8 cellular contexts compared by ENCODE assay signal in genomic region chrX:15497865-15498264, GRCh38. TPM values are rescaled to one million over a fixed set of nuclear protein-coding genes. Genes with fewer than 3 reads are reported as not detected.
DNase-seq lines count a peak whose midpoint lies in the region; ATAC-seq, FAIRE-seq and TF ChIP-seq lines count a peak whose summit lies in the region.

No MANE protein-coding gene starts in this region.

- no peak for FAIRE-seq in urothelium cell line (lab: Jason Lieb, UNC)

- intact Hi-C loops in CD8-positive, alpha-beta T cell (cut with DNase I, micrococcal nuclease): loop anchor here (2.0 to 10.0 kb wide), 5 partner anchors 67 to 1199 kb away; no protein-coding TSS in a partner anchor

- ATAC-seq in CD8-positive, alpha-beta T cell: peak; percentile 44
- peak; percentile 54 for ATAC-seq in activated CD8-positive, alpha-beta T cell treated with anti-CD3 and anti-CD28 coated beads, Interleukin-2, amount 10 ng/mL, durations not matched to agents 7 days and 5 days
- ATAC-seq in naive thymus-derived CD8-positive, alpha-beta T cell: peak; percentile 67 to 70
- ATAC-seq in activated T-helper 17 cell treated with anti-CD3 and anti-CD28 coated beads, Interleukin-2, amount 50 U/mL, for 72 hours (replicated peaks): no peak

- no peak overlapping the region for H3K27ac Mint-ChIP-seq in CD8-positive, alpha-beta T cell
- H3K27ac Mint-ChIP-seq in activated CD8-positive, alpha-beta T cell treated with anti-CD3 and anti-CD28 coated beads, Interleukin-2, amount 10 ng/mL, durations not matched to agents 7 days and 5 days: no peak overlapping the region
- no peak overlapping the region for H3K27ac Mint-ChIP-seq in naive thymus-derived CD8-positive, alpha-beta T cell
- no peak overlapping the region for H3K27ac Mint-ChIP-seq in activated T-helper 17 cell treated with anti-CD3 and anti-CD28 coated beads, Interleukin-2, amount 50 U/mL, for 72 hours

- H3K36me3 ChIP-seq in CD8-positive, alpha-beta T cell (ENCODE audit: insufficient read depth, low read length): no peaks in the 10 kb centered on the region
- no peaks in the 10 kb centered on the region for H3K36me3 ChIP-seq in HEK293 (ENCODE audit: control insufficient read depth in 2 of 2, insufficient read depth in 1 of 2, low read length in 2 of 2)

- DNase-seq in CD8-positive, alpha-beta T cell: peak; percentile 2 to 67 (median 38)
- DNase-seq in NCI-H774 (lab: John Stamatoyannopoulos, UW) (peak; percentile 0), erythroblast (lab: John Stamatoyannopoulos, UW) (peak; percentile 53 to 72), urothelium cell line (ENCODE audit: low spot score) (peak; percentile 27)
- DNase-seq in activated CD8-positive, alpha-beta T cell treated with anti-CD3 and anti-CD28 coated beads, Interleukin-2, amount 10 ng/mL, durations not matched to agents 7 days and 5 days: peak; percentile 49
- DNase-seq in naive thymus-derived CD8-positive, alpha-beta T cell: peak; percentile 8 to 63 (median 38)

- no peaks in the 10 kb centered on the region for H3K27me3 ChIP-seq in CD8-positive, alpha-beta T cell (ENCODE audit: insufficient read depth, low read length)

- H3K4me3 ChIP-seq in CD8-positive, alpha-beta T cell (ENCODE audit: low read depth, low read length): no peak overlapping the region
- no peak overlapping the region for H3K4me3 ChIP-seq in HEK293 (ENCODE audit: low read depth, low read length)

- POLR2A ChIA-PET in CD8-positive, alpha-beta T cell (lab: Charles Lee): no interaction called here
- POLR2A ChIA-PET in HEK293 (lab: Yijun Ruan, JAX): no interaction called here
- POLR2A ChIA-PET in activated CD8-positive, alpha-beta T cell treated with anti-CD3 and anti-CD28 coated beads, Interleukin-2, amount 10 ng/mL, durations not matched to agents 7 days and 5 days (lab: Charles Lee): no interaction called here
- POLR2A ChIA-PET in naive thymus-derived CD8-positive, alpha-beta T cell (lab: Charles Lee): no interaction called here

- CTCF ChIA-PET in CD8-positive, alpha-beta T cell (lab: Charles Lee): interaction anchor here (0.9 to 1.0 kb wide), 2 partner anchors 9 to 56 kb away, joined by 3 to 5 read pairs; no protein-coding TSS in a partner anchor
- CTCF ChIA-PET in HEK293 (lab: Yijun Ruan, JAX): interaction anchor here (0.7 to 2.3 kb wide), 19 partner anchors 9 to 177 kb away, joined by 3 to 14 read pairs (median 5); no protein-coding TSS in a partner anchor
- CTCF ChIA-PET in activated CD8-positive, alpha-beta T cell treated with anti-CD3 and anti-CD28 coated beads, Interleukin-2, amount 10 ng/mL, durations not matched to agents 7 days and 5 days (lab: Charles Lee): no interaction called here

- peaks cover 2% of the 10 kb centered on the region for H3K27me3 Mint-ChIP-seq in CD8-positive, alpha-beta T cell (ENCODE audit: low read depth)
- peaks cover 5% of the 10 kb centered on the region for H3K27me3 Mint-ChIP-seq in activated CD8-positive, alpha-beta T cell treated with anti-CD3 and anti-CD28 coated beads, Interleukin-2, amount 10 ng/mL, durations not matched to agents 7 days and 5 days (ENCODE audit: low read depth)
- peaks cover 5 to 10% (median 9%) of the 10 kb centered on the region in 5 donors for H3K27me3 Mint-ChIP-seq in naive thymus-derived CD8-positive, alpha-beta T cell
- H3K27me3 Mint-ChIP-seq in activated T-helper 17 cell treated with anti-CD3 and anti-CD28 coated beads, Interleukin-2, amount 50 U/mL, for 72 hours: peaks cover 3% of the 10 kb centered on the region

- H3K4me3 Mint-ChIP-seq in CD8-positive, alpha-beta T cell: no peak overlapping the region
- H3K4me3 Mint-ChIP-seq in activated CD8-positive, alpha-beta T cell treated with anti-CD3 and anti-CD28 coated beads, Interleukin-2, amount 10 ng/mL, durations not matched to agents 7 days and 5 days: no peak overlapping the region
- no peak overlapping the region for H3K4me3 Mint-ChIP-seq in naive thymus-derived CD8-positive, alpha-beta T cell
- H3K4me3 Mint-ChIP-seq in activated T-helper 17 cell treated with anti-CD3 and anti-CD28 coated beads, Interleukin-2, amount 50 U/mL, for 72 hours: no peak overlapping the region

- peak; percentile 34 for TF ChIP-seq CTCF in CD8-positive, alpha-beta T cell (IDR thresholded peaks at IDR 0.05)
- 0 out of 2 replicates have a peak, but pooled peaks have one; percentile 37 for TF ChIP-seq CTCF in HEK293 (tag by site-specific recombination; IDR thresholded peaks at IDR 0.05)

- no peak for TF ChIP-seq POLR2A in erythroblast (IDR thresholded peaks at IDR 0.05; ENCODE audit: low read length)

- H3K9me3 ChIP-seq in CD8-positive, alpha-beta T cell (ENCODE audit: low read length): no peaks in the 10 kb centered on the region
- H3K9me3 ChIP-seq in HEK293 (ENCODE audit: control insufficient read depth, insufficient read depth, low read depth, low read length): no peaks in the 10 kb centered on the region

- H3K36me3 Mint-ChIP-seq in CD8-positive, alpha-beta T cell: no peaks in the 10 kb centered on the region
- no peaks in the 10 kb centered on the region for H3K36me3 Mint-ChIP-seq in activated CD8-positive, alpha-beta T cell treated with anti-CD3 and anti-CD28 coated beads, Interleukin-2, amount 10 ng/mL, durations not matched to agents 7 days and 5 days (ENCODE audit: low read depth)
- no peaks in the 10 kb centered on the region for H3K36me3 Mint-ChIP-seq in naive thymus-derived CD8-positive, alpha-beta T cell
- no peaks in the 10 kb centered on the region for H3K36me3 Mint-ChIP-seq in activated T-helper 17 cell treated with anti-CD3 and anti-CD28 coated beads, Interleukin-2, amount 50 U/mL, for 72 hours (ENCODE audit: low read depth)

- no peaks in the 10 kb centered on the region for H3K4me1 ChIP-seq in CD8-positive, alpha-beta T cell (ENCODE audit: insufficient read depth, low read length)
- H3K4me1 ChIP-seq in HEK293 (ENCODE audit: control insufficient read depth, insufficient read depth, low read length): no peaks in the 10 kb centered on the region

- peaks cover 7% of the 10 kb centered on the region for H3K4me1 Mint-ChIP-seq in CD8-positive, alpha-beta T cell (ENCODE audit: low read depth)
- H3K4me1 Mint-ChIP-seq in activated CD8-positive, alpha-beta T cell treated with anti-CD3 and anti-CD28 coated beads, Interleukin-2, amount 10 ng/mL, durations not matched to agents 7 days and 5 days (ENCODE audit: low read depth): peaks cover 7% of the 10 kb centered on the region
- H3K4me1 Mint-ChIP-seq in naive thymus-derived CD8-positive, alpha-beta T cell: peaks cover 7 to 18% (median 8%) of the 10 kb centered on the region in 4 donors
- peaks cover 5% of the 10 kb centered on the region for H3K4me1 Mint-ChIP-seq in activated T-helper 17 cell treated with anti-CD3 and anti-CD28 coated beads, Interleukin-2, amount 50 U/mL, for 72 hours

- no peak overlapping the region for H3K27ac ChIP-seq in CD8-positive, alpha-beta T cell (ENCODE audit: low read depth, low read length)
- no peak overlapping the region for H3K27ac ChIP-seq in HEK293 (ENCODE audit: extremely low read depth, low read depth, low read length)

- no peaks in the 10 kb centered on the region for H3K9me3 Mint-ChIP-seq in CD8-positive, alpha-beta T cell
- no peaks in the 10 kb centered on the region for H3K9me3 Mint-ChIP-seq in activated CD8-positive, alpha-beta T cell treated with anti-CD3 and anti-CD28 coated beads, Interleukin-2, amount 10 ng/mL, durations not matched to agents 7 days and 5 days (ENCODE audit: insufficient read depth)
- H3K9me3 Mint-ChIP-seq in naive thymus-derived CD8-positive, alpha-beta T cell: no peaks in the 10 kb centered on the region
- H3K9me3 Mint-ChIP-seq in activated T-helper 17 cell treated with anti-CD3 and anti-CD28 coated beads, Interleukin-2, amount 50 U/mL, for 72 hours: no peaks in the 10 kb centered on the region

TF ChIP-seq in HEK293, 187 proteins besides CTCF, POLR2A, EP300 and RAD21:
- TF ChIP-seq ZNF654 (tag by site-specific recombination; IDR thresholded peaks at IDR 0.05; ENCODE audit: low read depth): peak; percentile 81
- no peak for TF ChIP-seq ZNF704 (tag by site-specific recombination; IDR thresholded peaks at IDR 0.05)
- TF ChIP-seq ZNF292 (tag by site-specific recombination; IDR thresholded peaks at IDR 0.05; ENCODE audit: borderline replicate concordance, low read depth): no peak

RNA-seq across cellular contexts. Expression of gene BMX, which starts 2.7 kb away (rescaled TPM):
- total RNA-seq in CD8-positive, alpha-beta T cell: not detected
- total RNA-seq in activated CD8-positive, alpha-beta T cell treated with anti-CD3 and anti-CD28 coated beads, Interleukin-2, amount 10 ng/mL, durations not matched to agents 7 days and 5 days: not detected
- total RNA-seq in naive thymus-derived CD8-positive, alpha-beta T cell: not detected
- polyA plus RNA-seq in naive thymus-derived CD8-positive, alpha-beta T cell: not detected
- total RNA-seq in activated T-helper 17 cell treated with anti-CD3 and anti-CD28 coated beads, Interleukin-2, amount 50 U/mL, for 72 hours: not detected

RNA-seq across cellular contexts. Expression of gene PIR, which starts 4.7 kb away (rescaled TPM):
- total RNA-seq in CD8-positive, alpha-beta T cell: not detected
- under 1 TPM; 0.90 to 0.91 TPM for total RNA-seq in activated CD8-positive, alpha-beta T cell treated with anti-CD3 and anti-CD28 coated beads, Interleukin-2, amount 10 ng/mL, durations not matched to agents 7 days and 5 days
- total RNA-seq in naive thymus-derived CD8-positive, alpha-beta T cell: under 1 TPM; 0.36 to 0.78 TPM
- polyA plus RNA-seq in naive thymus-derived CD8-positive, alpha-beta T cell: not detected
- total RNA-seq in activated T-helper 17 cell treated with anti-CD3 and anti-CD28 coated beads, Interleukin-2, amount 50 U/mL, for 72 hours: 1 to 10 TPM; 3.1 to 3.8 TPM

Comparison
In these comparisons a context has a peak if more than half of its experiments do, and no peak if none do; other contexts are left out.
1. DNase-seq: peak in every context shown above with its lines; median percentile 62 in erythroblast; 49 in activated CD8-positive, alpha-beta T cell treated with anti-CD3 and anti-CD28 coated beads, Interleukin-2, amount 10 ng/mL, durations not matched to agents 7 days and 5 days; 38 in naive thymus-derived CD8-positive, alpha-beta T cell; 38 in CD8-positive, alpha-beta T cell; 27 in urothelium cell line; 0 in NCI-H774.